ENCODE assay signal across 14 cellular contexts in the genomic region with DNA sequence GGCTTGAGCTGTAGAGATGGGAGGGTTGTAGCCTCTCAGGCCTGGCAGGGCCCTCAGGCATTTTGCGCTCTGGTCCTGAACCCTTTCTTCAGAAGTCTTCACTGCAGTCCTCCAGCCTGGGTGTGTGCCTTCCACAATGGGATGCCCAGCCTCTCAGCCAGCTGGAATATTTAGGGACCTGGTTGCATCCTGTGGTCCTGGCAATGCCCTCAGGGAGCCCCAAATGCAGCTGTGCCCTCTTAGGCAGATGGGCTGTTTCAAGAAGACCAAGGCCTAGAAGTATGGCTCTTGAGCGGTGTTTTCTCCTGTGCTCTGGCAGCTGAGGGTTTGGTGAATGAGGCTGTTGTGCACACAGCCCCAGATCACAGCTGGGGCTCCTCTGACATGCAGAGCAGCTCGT. TPM values are rescaled to one million over a fixed set of nuclear protein-coding genes. Genes with fewer than 3 reads are reported as not detected.
DNase-seq lines count a peak whose midpoint lies in the region; ATAC-seq and TF ChIP-seq lines count a peak whose summit lies in the region.
"Had no signal": no experiment of that assay in that cellular context is flagged by ENCODE, and none has a peak within 500 bp of the region (broad histone marks: within the 10 kb centered on the region; RNA-seq: fewer than 3 reads in every experiment).

No MANE protein-coding gene starts in this region.

- DNase-seq in neural crest cell (ENCODE audit: low read depth, low spot score): no peak
- DNase-seq in spleen: peak; percentile 49
- no peak for DNase-seq in GM23338 (ENCODE audit: low spot score)
- no peak for DNase-seq in NCI-H345 (lab: John Stamatoyannopoulos, UW)
- no peak for DNase-seq in endodermal cell
- DNase-seq: CD4-positive, alpha-beta T cell; DMS79 treated with DMSO at 0.1 percent for 48 hours; GF-D8; GOT3; HCEC 1CT had no signal

- H3K4me3 Mint-ChIP-seq in neural crest cell (peak overlapping the region; percentile 16), GM23338 (no peak overlapping the region), endodermal cell (no peak overlapping the region)
- H3K4me3 Mint-ChIP-seq: CD14-positive monocyte; CD4-positive, alpha-beta T cell; CD8-positive, alpha-beta memory T cell had no signal

- H3K9me2 ChIP-seq in GM23338 (ENCODE audit: insufficient read depth): no peaks in the 10 kb centered on the region; the same call in 1 of the 2 replicates

- H3K4me1 ChIP-seq in BLaER1 treated with 17β-estradiol and CSF1 and Interleukin-3, amounts not matched to agents 10 nM and 100 nM: peaks cover 0 to 86% (median 72%) of the 10 kb centered on the region in 10 experiments; a peak in 15 of 20 replicates
- H3K4me1 ChIP-seq in spleen: peaks cover 0 to 4% (median 0%) of the 10 kb centered on the region in 6 donors
- H3K4me1 ChIP-seq in GM23338 (ENCODE audit: insufficient read depth): peaks cover 40% of the 10 kb centered on the region
- H3K4me1 ChIP-seq in endodermal cell (ENCODE audit: control insufficient read depth, insufficient read depth, low read length): no peaks in the 10 kb centered on the region

- peak overlapping the region in 8 of 11 experiments; percentile 26 to 86 (median 48); a peak in 12 of 22 replicates for H3K4me2 ChIP-seq in BLaER1 treated with 17β-estradiol and CSF1 and Interleukin-3, amounts not matched to agents 10 nM and 100 nM
- no peak overlapping the region for H3K4me2 ChIP-seq in GM23338

- peaks cover 30% of the 10 kb centered on the region for H3K79me2 ChIP-seq in GM23338 (replicated peaks; ENCODE audit: insufficient read depth)

- H2AFZ ChIP-seq in GM23338: no peak overlapping the region

- no peaks in the 10 kb centered on the region for H3F3A ChIP-seq in GM23338 (replicated peaks; ENCODE audit: low read depth)

- no peak overlapping the region for H3K4me3 ChIP-seq in BLaER1 treated with 17β-estradiol and CSF1 and Interleukin-3, amounts not matched to agents 10 nM and 100 nM
- H3K4me3 ChIP-seq in spleen (no peak overlapping the region), GM23338 (no peak overlapping the region), endodermal cell (ENCODE audit: low read length) (no peak overlapping the region)

- H3K9me3 Mint-ChIP-seq in neural crest cell (no peaks in the 10 kb centered on the region), GM23338 (no peaks in the 10 kb centered on the region; the same call in 2 of the 3 replicates), endodermal cell (no peaks in the 10 kb centered on the region)
- H3K9me3 Mint-ChIP-seq: CD14-positive monocyte; CD4-positive, alpha-beta T cell; CD8-positive, alpha-beta memory T cell had no signal

- no peak for ATAC-seq in GM23338

- H3K9ac ChIP-seq in BLaER1 treated with 17β-estradiol and CSF1 and Interleukin-3, amounts not matched to agents 10 nM and 100 nM: 0 out of 22 replicates have a peak overlapping the region, but pooled peaks of 1 of the 11 experiments have one; percentile 13
- no peak overlapping the region for H3K9ac ChIP-seq in endodermal cell (ENCODE audit: extremely low read depth, low read length, poor library complexity, severe bottlenecking)

- H3K36me3 Mint-ChIP-seq in neural crest cell (ENCODE audit: low read depth): peaks cover 2% of the 10 kb centered on the region
- H3K36me3 Mint-ChIP-seq in GM23338 (ENCODE audit: low read depth): peaks cover 8% of the 10 kb centered on the region; the same call in 1 of the 3 replicates
- H3K36me3 Mint-ChIP-seq in endodermal cell (ENCODE audit: low read depth): no peaks in the 10 kb centered on the region
- H3K36me3 Mint-ChIP-seq: CD14-positive monocyte had no signal

- intact Hi-C loops in spleen (cut with DNase I; ENCODE audit: low total_unique reads): no loop called here

- H3K36me3 ChIP-seq in BLaER1 treated with 17β-estradiol and CSF1 and Interleukin-3, amounts not matched to agents 10 nM and 100 nM: no peaks in the 10 kb centered on the region
- H3K36me3 ChIP-seq in spleen: no peaks in the 10 kb centered on the region
- H3K36me3 ChIP-seq in GM23338 (ENCODE audit: insufficient read depth): no peaks in the 10 kb centered on the region
- H3K36me3 ChIP-seq in endodermal cell (ENCODE audit: control insufficient read depth, insufficient read depth, low read length): no peaks in the 10 kb centered on the region

- no peaks in the 10 kb centered on the region for H3K27me3 ChIP-seq in BLaER1 treated with 17β-estradiol and CSF1 and Interleukin-3, amounts not matched to agents 10 nM and 100 nM
- H3K27me3 ChIP-seq in spleen (replicated peaks in 1 of 7): peaks cover 0 to 48% (median 3%) of the 10 kb centered on the region in 7 donors
- H3K27me3 ChIP-seq in GM23338 (ENCODE audit: insufficient read depth): no peaks in the 10 kb centered on the region
- H3K27me3 ChIP-seq in endodermal cell (ENCODE audit: control insufficient read depth, insufficient read depth, low read length, poor library complexity, severe bottlenecking): no peaks in the 10 kb centered on the region

- 70 to 79% (median 78%) methylated on average over 2 to 3 of the region's 3 CpGs for WGBS in spleen, 5 donors
- 86 to 94% methylated on average over 3 of the region's 3 CpGs for WGBS in endodermal cell (ENCODE audit: insufficient coverage in 1 of 2, insufficient read length in 1 of 2), 2 experiments

- no peak for TF ChIP-seq CTCF in neural crest cell (conservative IDR thresholded peaks at IDR 0.05)
- TF ChIP-seq CTCF in spleen (IDR thresholded peaks at IDR 0.05 in 8 of 11, conservative IDR thresholded peaks at IDR 0.05 in 3 of 11): no peak
- TF ChIP-seq CTCF in GM23338 (conservative IDR thresholded peaks at IDR 0.05; ENCODE audit: low read depth in 2 of 2): no peak
- no peak for TF ChIP-seq CTCF in endodermal cell (conservative IDR thresholded peaks at IDR 0.05)

- peaks cover 34% of the 10 kb centered on the region for H3K4me1 Mint-ChIP-seq in neural crest cell
- peaks cover 49% of the 10 kb centered on the region for H3K4me1 Mint-ChIP-seq in GM23338
- H3K4me1 Mint-ChIP-seq in endodermal cell: peaks cover 8% of the 10 kb centered on the region
- H3K4me1 Mint-ChIP-seq: CD14-positive monocyte had no signal

- no peaks in the 10 kb centered on the region for H3K9me3 ChIP-seq in BLaER1 treated with 17β-estradiol and CSF1 and Interleukin-3, amounts not matched to agents 10 nM and 100 nM (replicated peaks in 1 of 11)
- H3K9me3 ChIP-seq in spleen (no peaks in the 10 kb centered on the region), endodermal cell (ENCODE audit: control insufficient read depth, low read length) (no peaks in the 10 kb centered on the region)

- H3K27ac ChIP-seq in BLaER1 treated with 17β-estradiol and CSF1 and Interleukin-3, amounts not matched to agents 10 nM and 100 nM: no peak overlapping the region
- peak overlapping the region; percentile 26 for H3K27ac ChIP-seq in cingulate gyrus (ENCODE audit: low read depth, low read length)
- H3K27ac ChIP-seq in spleen: no peak overlapping the region
- no peak overlapping the region for H3K27ac ChIP-seq in GM23338 (ENCODE audit: low read depth)
- no peak overlapping the region for H3K27ac ChIP-seq in endodermal cell (ENCODE audit: low read depth, low read length)

- H3K27ac Mint-ChIP-seq in neural crest cell (ENCODE audit: unreplicated experiment): no peak overlapping the region
- H3K27ac Mint-ChIP-seq in GM23338: no peak overlapping the region
- no peak overlapping the region for H3K27ac Mint-ChIP-seq in endodermal cell
- H3K27ac Mint-ChIP-seq: CD4-positive, alpha-beta T cell; CD8-positive, alpha-beta memory T cell had no signal

- H3K27me3 Mint-ChIP-seq in neural crest cell (ENCODE audit: low read depth): no peaks in the 10 kb centered on the region
- peaks cover 11% of the 10 kb centered on the region for H3K27me3 Mint-ChIP-seq in GM23338 (ENCODE audit: insufficient read depth, low read depth, poor library complexity)
- H3K27me3 Mint-ChIP-seq in endodermal cell (ENCODE audit: insufficient read depth): peaks cover 2% of the 10 kb centered on the region

- TF ChIP-seq POLR2A in spleen (IDR thresholded peaks at IDR 0.05): no peak

- peaks cover 0 to 50% (median 0%) of the 10 kb centered on the region in 11 experiments; a peak in 9 of 22 replicates for H4K20me1 ChIP-seq in BLaER1 treated with 17β-estradiol and CSF1 and Interleukin-3, amounts not matched to agents 10 nM and 100 nM
- peaks cover 13% of the 10 kb centered on the region; the same call in 1 of the 2 replicates for H4K20me1 ChIP-seq in GM23338 (replicated peaks; ENCODE audit: insufficient read depth)

TF ChIP-seq in GM23338, 12 proteins besides CTCF, POLR2A, EP300 and RAD21:
- TF ChIP-seq, protein P1, sequence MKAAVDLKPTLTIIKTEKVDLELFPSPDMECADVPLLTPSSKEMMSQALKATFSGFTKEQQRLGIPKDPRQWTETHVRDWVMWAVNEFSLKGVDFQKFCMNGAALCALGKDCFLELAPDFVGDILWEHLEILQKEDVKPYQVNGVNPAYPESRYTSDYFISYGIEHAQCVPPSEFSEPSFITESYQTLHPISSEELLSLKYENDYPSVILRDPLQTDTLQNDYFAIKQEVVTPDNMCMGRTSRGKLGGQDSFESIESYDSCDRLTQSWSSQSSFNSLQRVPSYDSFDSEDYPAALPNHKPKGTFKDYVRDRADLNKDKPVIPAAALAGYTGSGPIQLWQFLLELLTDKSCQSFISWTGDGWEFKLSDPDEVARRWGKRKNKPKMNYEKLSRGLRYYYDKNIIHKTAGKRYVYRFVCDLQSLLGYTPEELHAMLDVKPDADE (IDR thresholded peaks at IDR 0.05): no peak
- no peak for TF ChIP-seq NANOG (IDR thresholded peaks at IDR 0.05; ENCODE audit: borderline replicate concordance)

RNA-seq across cellular contexts. Expression of a gene that starts 6.7 kb away (rescaled TPM):
- total RNA-seq in neural crest cell (23.7 and 26.1 TPM in 2 replicates), spleen (1 to 10 TPM; 1.4 to 3.2 (median 2.1) TPM), endodermal cell (10 to 100 TPM; 15.8 to 29.9 TPM)
- polyA plus RNA-seq in spleen (under 1 TPM; 0.17 to 0.42 (median 0.21) TPM), GM23338 (2016; fragmentation: Nextera tagmentation; extraction: Ambion mirVana) (5.0 and 5.5 TPM in 2 replicates)
- 23.7 and 30.4 TPM in 2 replicates for total RNA-seq in GM23338 (2014; rRNA removed; shearing (Covaris generic))
- 21.7 TPM for polyA plus RNA-seq in endodermal cell (2013, experiment 1 of 2)
- polyA plus RNA-seq in endodermal cell (2013, experiment 2 of 2): 20.4 TPM
- polyA plus RNA-seq: CD14-positive monocyte; CD8-positive, alpha-beta memory T cell had no signal
